In the genomic region with DNA sequence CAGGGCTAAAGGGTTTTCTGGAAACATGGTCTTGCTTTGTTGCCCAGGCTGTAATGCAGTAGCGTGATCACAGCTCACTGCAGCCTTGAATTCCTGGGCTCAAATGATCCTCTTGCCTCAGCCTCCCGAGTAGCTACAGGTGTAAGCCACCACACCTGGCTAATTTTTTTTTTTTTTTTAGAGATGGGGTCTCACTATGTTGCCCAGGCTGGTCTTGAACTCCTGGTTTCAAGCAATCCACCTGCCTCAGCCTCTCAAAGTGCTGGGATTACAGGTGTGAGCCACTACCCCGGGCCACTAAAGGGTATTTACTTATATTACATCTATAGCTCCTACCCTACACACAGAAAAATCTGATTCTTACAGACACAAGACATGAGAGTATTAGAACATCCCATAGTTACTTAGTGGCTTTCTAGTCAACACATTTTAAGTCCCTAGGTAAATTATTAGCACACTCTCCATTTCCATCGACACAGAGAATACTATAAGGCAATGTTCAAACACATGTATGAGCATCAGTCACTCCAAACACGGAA, we compare ENCODE assay signal across 1 cellular context.
TF ChIP-seq lines count a peak whose summit lies in the region.

No MANE protein-coding gene starts in this region.

TF ChIP-seq in SK-N-SH treated with all-trans-retinoic acid at 6 μM for 48 hours, 23 proteins besides CTCF, POLR2A, EP300 and RAD21:
- TF ChIP-seq ZFP30 (CRISPR knock-in tag; IDR thresholded peaks at IDR 0.05) = no peak
- no peak for TF ChIP-seq GLIS3 (CRISPR knock-in tag; IDR thresholded peaks at IDR 0.05)
- no peak for TF ChIP-seq TSHZ2 (CRISPR knock-in tag; IDR thresholded peaks at IDR 0.05)
- no peak for TF ChIP-seq BACH2 (CRISPR knock-in tag; IDR thresholded peaks at IDR 0.05; ENCODE audit: borderline replicate concordance)
- no peak for TF ChIP-seq ZFP3 (CRISPR knock-in tag; IDR thresholded peaks at IDR 0.05)
- no peak for TF ChIP-seq ZNF70 (CRISPR knock-in tag; IDR thresholded peaks at IDR 0.05)
TF ChIP-seq in SK-N-SH treated with all-trans-retinoic acid at 6 μM for 48 hours: peak in this region for 0.
